In genomic region chr11:117861151-117862018, GRCh38 we compare ENCODE assay signal across 9 cellular contexts. TPM values are rescaled to one million over a fixed set of nuclear protein-coding genes. Genes with fewer than 3 reads are reported as not detected.
DNase-seq lines count a peak whose midpoint lies in the region; ATAC-seq and TF ChIP-seq lines count a peak whose summit lies in the region.
"Had no signal": no experiment of that assay in that cellular context is flagged by ENCODE, and none has a peak within 500 bp of the region (broad histone marks: within the 10 kb centered on the region; RNA-seq: fewer than 3 reads in every experiment).

No MANE protein-coding gene starts in this region.

- H3K27ac Mint-ChIP-seq in activated CD8-positive, alpha-beta memory T cell treated with anti-CD3 and anti-CD28 coated beads, Interleukin-2, amount 10 ng/mL, durations not matched to agents 7 days and 5 days, result peak overlapping the region; percentile 28

- no peak for TF ChIP-seq CTCF in BE2C (IDR thresholded peaks at IDR 0.05; ENCODE audit: low read depth, low read length)

- CTCF ChIA-PET in activated CD8-positive, alpha-beta memory T cell treated with anti-CD3 and anti-CD28 coated beads, Interleukin-2, amount 10 ng/mL, durations not matched to agents 7 days and 5 days (lab: Charles Lee), result interaction anchor here (1.0 to 2.5 kb wide), 4 partner anchors 10 to 309 kb away, joined by 3 to 9 read pairs (median 3); no protein-coding TSS in a partner anchor

- no peaks in the 10 kb centered on the region for H3K9me3 ChIP-seq in BE2C

- peaks cover 13% of the 10 kb centered on the region for H3K4me1 Mint-ChIP-seq in activated CD8-positive, alpha-beta memory T cell treated with anti-CD3 and anti-CD28 coated beads, Interleukin-2, amount 10 ng/mL, durations not matched to agents 7 days and 5 days

- H3K4me3 Mint-ChIP-seq in activated CD8-positive, alpha-beta memory T cell treated with anti-CD3 and anti-CD28 coated beads, Interleukin-2, amount 10 ng/mL, durations not matched to agents 7 days and 5 days, result no peak overlapping the region
- H3K4me3 Mint-ChIP-seq: naive thymus-derived CD8-positive, alpha-beta T cell had no signal

- peaks cover 23% of the 10 kb centered on the region for H3K27me3 Mint-ChIP-seq in activated CD8-positive, alpha-beta memory T cell treated with anti-CD3 and anti-CD28 coated beads, Interleukin-2, amount 10 ng/mL, durations not matched to agents 7 days and 5 days

- peak; percentile 90 for DNase-seq in BE2C
- peak; percentile 53 to 80 for DNase-seq in NCI-H187 (lab: John Stamatoyannopoulos, UW)
- DNase-seq in activated CD8-positive, alpha-beta memory T cell treated with anti-CD3 and anti-CD28 coated beads, Interleukin-2, amount 10 ng/mL, durations not matched to agents 7 days and 5 days, result no peak
- DNase-seq in islet precursor cell, result peak; percentile 93
- no peak for DNase-seq in effector CD4-positive, alpha-beta T cell
- DNase-seq in AG08396 (ENCODE audit: low spot score), result no peak
- no peak for DNase-seq in erythroblast (lab: John Stamatoyannopoulos, UW)

- no peaks in the 10 kb centered on the region for H3K36me3 Mint-ChIP-seq in activated CD8-positive, alpha-beta memory T cell treated with anti-CD3 and anti-CD28 coated beads, Interleukin-2, amount 10 ng/mL, durations not matched to agents 7 days and 5 days
- H3K36me3 Mint-ChIP-seq: naive thymus-derived CD8-positive, alpha-beta T cell had no signal

- no peak overlapping the region for H3K4me3 ChIP-seq in BE2C (ENCODE audit: low read depth, low read length)

- H3K36me3 ChIP-seq in BE2C, result peaks cover 19% of the 10 kb centered on the region

- no peaks in the 10 kb centered on the region for H3K9me3 Mint-ChIP-seq in activated CD8-positive, alpha-beta memory T cell treated with anti-CD3 and anti-CD28 coated beads, Interleukin-2, amount 10 ng/mL, durations not matched to agents 7 days and 5 days (ENCODE audit: low read depth)
- H3K9me3 Mint-ChIP-seq: naive thymus-derived CD8-positive, alpha-beta T cell had no signal

- TF ChIP-seq POLR2A in erythroblast (IDR thresholded peaks at IDR 0.05; ENCODE audit: low read length), result no peak

- no peak for ATAC-seq in activated CD8-positive, alpha-beta memory T cell treated with anti-CD3 and anti-CD28 coated beads, Interleukin-2, amount 10 ng/mL, durations not matched to agents 7 days and 5 days
- ATAC-seq in GM21423 (IDR thresholded peaks at IDR 0.05; ENCODE audit: unreplicated experiment), result no peak
- ATAC-seq: naive thymus-derived CD8-positive, alpha-beta T cell had no signal

- no peaks in the 10 kb centered on the region for H3K27me3 ChIP-seq in BE2C

- peaks cover 20% of the 10 kb centered on the region for H3K4me1 ChIP-seq in BE2C

RNA-seq across cellular contexts. Expression of gene FXYD6, which starts 15.1 kb away (rescaled TPM):
- polyA plus RNA-seq in BE2C (2012; ENCODE audit: insufficient read depth, insufficient read length, low read depth), result 242 TPM
- under 1 TPM; 0.12 to 0.20 TPM for total RNA-seq in activated CD8-positive, alpha-beta memory T cell treated with anti-CD3 and anti-CD28 coated beads, Interleukin-2, amount 10 ng/mL, durations not matched to agents 7 days and 5 days
- total RNA-seq: naive thymus-derived CD8-positive, alpha-beta T cell had no signal
- polyA plus RNA-seq: naive thymus-derived CD8-positive, alpha-beta T cell had no signal

RNA-seq across cellular contexts. Expression of gene FXYD2, which starts 36.8 kb away (rescaled TPM):
- 0.77 TPM for polyA plus RNA-seq in BE2C (2012; ENCODE audit: insufficient read depth, insufficient read length, low read depth)
- 10 to 100 TPM; 13.1 to 19.0 TPM for total RNA-seq in activated CD8-positive, alpha-beta memory T cell treated with anti-CD3 and anti-CD28 coated beads, Interleukin-2, amount 10 ng/mL, durations not matched to agents 7 days and 5 days

Comparison
In these comparisons a context has a peak if more than half of its experiments do, and no peak if none do; other contexts are left out.
1. DNase-seq: peak in BE2C (single experiment), NCI-H187 (2 of 2) and islet precursor cell (single experiment); none in activated CD8-positive, alpha-beta memory T cell treated with anti-CD3 and anti-CD28 coated beads, Interleukin-2, amount 10 ng/mL, durations not matched to agents 7 days and 5 days (single experiment), effector CD4-positive, alpha-beta T cell (single experiment), AG08396 (single experiment) and erythroblast (0 of 2).